ENCODE assay signal across 9 cellular contexts in genomic region chr12:68612675-68613074, GRCh38. TPM values are rescaled to one million over a fixed set of nuclear protein-coding genes. Genes with fewer than 3 reads are reported as not detected.
DNase-seq lines count a peak whose midpoint lies in the region; ATAC-seq, FAIRE-seq and TF ChIP-seq lines count a peak whose summit lies in the region.
"Had no signal": no experiment of that assay in that cellular context is flagged by ENCODE, and none has a peak within 500 bp of the region (broad histone marks: within the 10 kb centered on the region; RNA-seq: fewer than 3 reads in every experiment).

No MANE protein-coding gene starts in this region.

- H3K36me3 ChIP-seq in suprapubic skin, result no peaks in the 10 kb centered on the region

- H3K27me3 ChIP-seq in suprapubic skin, result no peaks in the 10 kb centered on the region

- peaks cover 57% of the 10 kb centered on the region for H3K4me1 ChIP-seq in suprapubic skin

- peaks cover 47% of the 10 kb centered on the region for H3K36me3 Mint-ChIP-seq in activated CD4-positive, alpha-beta T cell treated with anti-CD3 and anti-CD28 coated beads, Interleukin-2, amount 10 ng/mL, durations not matched to agents 24 days and 14 days (ENCODE audit: low read depth)
- peaks cover 35 to 47% of the 10 kb centered on the region in 2 donors for H3K36me3 Mint-ChIP-seq in activated naive CD4-positive, alpha-beta T cell treated with anti-CD3 and anti-CD28 coated beads, Interleukin-2, amount 50 U/mL, for 72 hours

- H3K9me3 Mint-ChIP-seq in activated CD4-positive, alpha-beta T cell treated with anti-CD3 and anti-CD28 coated beads, Interleukin-2, amount 10 ng/mL, durations not matched to agents 24 days and 14 days, result no peaks in the 10 kb centered on the region
- no peaks in the 10 kb centered on the region for H3K9me3 Mint-ChIP-seq in activated naive CD4-positive, alpha-beta T cell treated with anti-CD3 and anti-CD28 coated beads, Interleukin-2, amount 50 U/mL, for 72 hours

- H3K4me1 Mint-ChIP-seq in activated CD4-positive, alpha-beta T cell treated with anti-CD3 and anti-CD28 coated beads, Interleukin-2, amount 10 ng/mL, durations not matched to agents 24 days and 14 days, result peaks cover 49% of the 10 kb centered on the region

- TF ChIP-seq EP300 in suprapubic skin (IDR thresholded peaks at IDR 0.05), result no peak

- TF ChIP-seq POLR2A in suprapubic skin (IDR thresholded peaks at IDR 0.05), result no peak

- WGBS in suprapubic skin, result 12% methylated on average over 4 of the region's 4 CpGs

- peak overlapping the region; percentile 84 for H3K4me3 ChIP-seq in suprapubic skin

- peak; percentile 88 for FAIRE-seq in islet of Langerhans (lab: Jason Lieb, UNC)
- FAIRE-seq: endometrium had no signal

- peak overlapping the region; percentile 99 for H3K4me3 Mint-ChIP-seq in activated CD4-positive, alpha-beta T cell treated with anti-CD3 and anti-CD28 coated beads, Interleukin-2, amount 10 ng/mL, durations not matched to agents 24 days and 14 days

- no peak for DNase-seq in activated CD4-positive, alpha-beta T cell treated with anti-CD3 and anti-CD28 coated beads, Interleukin-2, amount 10 ng/mL, durations not matched to agents 24 days and 14 days
- DNase-seq in activated CD4-positive, alpha-beta T cell treated with anti-CD3 and anti-CD28 coated beads for 1 hour, result no peak
- no peak for DNase-seq in activated naive CD4-positive, alpha-beta T cell treated with anti-CD3 and anti-CD28 coated beads, Interleukin-2, amount 50 U/mL, for 72 hours (ENCODE audit: low spot score in 2 of 2)
- DNase-seq in suprapubic skin (ENCODE audit: low spot score in 2 of 2) (no peak), DMS53 treated with DMSO at 0.1 percent for 48 hours (lab: John Stamatoyannopoulos, UW; ENCODE audit: unreplicated experiment) (no peak), NCI-H446 treated with DMSO at 0.1 percent for 48 hours (lab: John Stamatoyannopoulos, UW) (no peak)
- no peak for DNase-seq in stimulated activated CD4-positive, alpha-beta T cell treated with anti-CD3 and anti-CD28 coated beads, Interleukin-4, amount 100 ng/mL, for 24 hours

- peak overlapping the region; percentile 97 for H3K27ac ChIP-seq in suprapubic skin

- peak overlapping the region; percentile 98 for H3K27ac Mint-ChIP-seq in activated CD4-positive, alpha-beta T cell treated with anti-CD3 and anti-CD28 coated beads, Interleukin-2, amount 10 ng/mL, durations not matched to agents 24 days and 14 days
- peak overlapping the region; percentile 98 to 100 for H3K27ac Mint-ChIP-seq in activated naive CD4-positive, alpha-beta T cell treated with anti-CD3 and anti-CD28 coated beads, Interleukin-2, amount 50 U/mL, for 72 hours

- no peaks in the 10 kb centered on the region for H3K27me3 Mint-ChIP-seq in activated CD4-positive, alpha-beta T cell treated with anti-CD3 and anti-CD28 coated beads, Interleukin-2, amount 10 ng/mL, durations not matched to agents 24 days and 14 days

- no peak for TF ChIP-seq CTCF in suprapubic skin (IDR thresholded peaks at IDR 0.05)

- peak in 1 of 2 donors; percentile 19 for ATAC-seq in activated naive CD4-positive, alpha-beta T cell treated with anti-CD3 and anti-CD28 coated beads, Interleukin-2, amount 50 U/mL, for 72 hours

- intact Hi-C loops in activated CD4-positive, alpha-beta T cell treated with anti-CD3 and anti-CD28 coated beads, Interleukin-2, amount 10 ng/mL, durations not matched to agents 24 days and 14 days (cut with micrococcal nuclease), result loop anchor here (1.0 to 10.0 kb wide), 4 partner anchors 29 to 542 kb away; partner anchors contain the start of gene MDM1

- no peaks in the 10 kb centered on the region for H3K9me3 ChIP-seq in suprapubic skin

RNA-seq across cellular contexts. Expression of gene RAP1B, which starts 2.0 kb away (rescaled TPM):
- total RNA-seq in activated CD4-positive, alpha-beta T cell treated with anti-CD3 and anti-CD28 coated beads, Interleukin-2, amount 10 ng/mL, durations not matched to agents 24 days and 14 days, result 207 and 209 TPM in 2 replicates
- 100 to 1,000 TPM; 182 to 232 TPM for total RNA-seq in activated naive CD4-positive, alpha-beta T cell treated with anti-CD3 and anti-CD28 coated beads, Interleukin-2, amount 50 U/mL, for 72 hours
- total RNA-seq in suprapubic skin, result 100 to 1,000 TPM in 3 of 4 donors, 10 to 100 TPM in 1; 95.2 to 154 (median 115) TPM
